Comparison of ENCODE assay signal across 1 cellular context in the genomic region with DNA sequence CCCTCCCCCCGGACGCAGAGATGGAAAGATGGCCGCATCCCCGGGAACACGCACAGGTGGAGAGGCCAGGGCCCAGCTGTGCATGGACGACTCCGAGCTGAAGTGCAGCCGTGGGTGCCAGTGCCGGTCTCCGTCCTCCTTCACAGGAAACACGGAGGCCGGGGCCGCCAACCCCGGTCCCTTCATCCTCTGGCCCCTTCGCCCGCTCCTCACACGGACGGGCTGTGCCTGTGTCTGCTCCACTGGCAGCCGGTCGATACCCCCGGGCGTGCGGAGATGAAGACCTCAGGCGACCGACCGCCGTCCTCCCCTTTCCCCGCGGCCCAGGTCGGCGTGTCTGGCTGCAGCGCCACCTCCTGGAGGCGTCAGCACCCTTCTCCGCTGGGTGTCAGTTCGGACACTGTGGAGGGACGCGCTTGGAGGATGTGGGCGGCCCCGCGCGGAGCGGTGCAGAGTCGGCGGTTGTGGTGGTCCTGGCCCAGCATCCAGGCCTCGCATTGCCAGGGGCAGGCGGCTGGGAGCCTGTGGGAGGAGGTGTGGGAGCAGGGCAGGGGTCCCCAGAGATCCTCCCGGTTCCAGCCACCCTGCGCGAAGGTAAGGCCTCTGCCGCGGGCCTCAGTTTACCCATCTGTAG.
TF ChIP-seq lines count a peak whose summit lies in the region.

No MANE protein-coding gene starts in this region.

TF ChIP-seq in K562, 482 proteins besides CTCF, POLR2A, EP300 and RAD21 (continued from another document and continues in another):
- TF ChIP-seq, protein P1, sequence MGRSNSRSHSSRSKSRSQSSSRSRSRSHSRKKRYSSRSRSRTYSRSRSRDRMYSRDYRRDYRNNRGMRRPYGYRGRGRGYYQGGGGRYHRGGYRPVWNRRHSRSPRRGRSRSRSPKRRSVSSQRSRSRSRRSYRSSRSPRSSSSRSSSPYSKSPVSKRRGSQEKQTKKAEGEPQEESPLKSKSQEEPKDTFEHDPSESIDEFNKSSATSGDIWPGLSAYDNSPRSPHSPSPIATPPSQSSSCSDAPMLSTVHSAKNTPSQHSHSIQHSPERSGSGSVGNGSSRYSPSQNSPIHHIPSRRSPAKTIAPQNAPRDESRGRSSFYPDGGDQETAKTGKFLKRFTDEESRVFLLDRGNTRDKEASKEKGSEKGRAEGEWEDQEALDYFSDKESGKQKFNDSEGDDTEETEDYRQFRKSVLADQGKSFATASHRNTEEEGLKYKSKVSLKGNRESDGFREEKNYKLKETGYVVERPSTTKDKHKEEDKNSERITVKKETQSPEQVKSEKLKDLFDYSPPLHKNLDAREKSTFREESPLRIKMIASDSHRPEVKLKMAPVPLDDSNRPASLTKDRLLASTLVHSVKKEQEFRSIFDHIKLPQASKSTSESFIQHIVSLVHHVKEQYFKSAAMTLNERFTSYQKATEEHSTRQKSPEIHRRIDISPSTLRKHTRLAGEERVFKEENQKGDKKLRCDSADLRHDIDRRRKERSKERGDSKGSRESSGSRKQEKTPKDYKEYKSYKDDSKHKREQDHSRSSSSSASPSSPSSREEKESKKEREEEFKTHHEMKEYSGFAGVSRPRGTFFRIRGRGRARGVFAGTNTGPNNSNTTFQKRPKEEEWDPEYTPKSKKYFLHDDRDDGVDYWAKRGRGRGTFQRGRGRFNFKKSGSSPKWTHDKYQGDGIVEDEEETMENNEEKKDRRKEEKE (IDR thresholded peaks at IDR 0.05; ENCODE audit: borderline replicate concordance in 1 of 2, control insufficient read depth in 1 of 2, low read depth in 2 of 2, low read length in 1 of 2) = no peak
- TF ChIP-seq ZBTB7A (IDR thresholded peaks at IDR 0.05; ENCODE audit: borderline replicate concordance, control insufficient read depth, low read depth, low read length) (peak; percentile 61; the same call in 1 of the 2 replicates), ZNF263 (CRISPR knock-in tag; IDR thresholded peaks at IDR 0.05; ENCODE audit: borderline replicate concordance) (peak; percentile 99), PHF8 (IDR thresholded peaks at IDR 0.05; ENCODE audit: borderline replicate concordance, low read length) (peak; percentile 38; the same call in 1 of the 2 replicates), CREB1 (IDR thresholded peaks at IDR 0.05) (no peak), CREB1 (CRISPR knock-in tag; IDR thresholded peaks at IDR 0.05) (peak; percentile 72; the same call in 1 of the 2 replicates), CXXC5 (CRISPR knock-in tag; IDR thresholded peaks at IDR 0.05) (peak; percentile 58), SAFB (IDR thresholded peaks at IDR 0.05; ENCODE audit: borderline replicate concordance, low read depth, low read length) (peak; percentile 69; the same call in 1 of the 2 replicates), HDAC3 (IDR thresholded peaks at IDR 0.05; ENCODE audit: borderline replicate concordance, partially characterized antibody) (no peak), NFATC3 (IDR thresholded peaks at IDR 0.05) (no peak), CTBP1 (IDR thresholded peaks at IDR 0.05; ENCODE audit: borderline replicate concordance) (0 out of 2 replicates have a peak, but pooled peaks have one; percentile 76), JUND (IDR thresholded peaks at IDR 0.05; ENCODE audit: borderline replicate concordance, low read depth, low read length) (peak; percentile 19; the same call in 1 of the 2 replicates), JUND (tag; IDR thresholded peaks at IDR 0.05; ENCODE audit: borderline replicate concordance, low read depth, low read length) (peak; percentile 13; the same call in 1 of the 3 replicates), MAZ (CRISPR knock-in tag; conservative IDR thresholded peaks at IDR 0.05 in 1 of 2, IDR thresholded peaks at IDR 0.05 in 1 of 2) (peak; percentile 40 to 75; a peak in 3 of 4 replicates), ATF7 (IDR thresholded peaks at IDR 0.05) (peak; percentile 58), TEAD1 (CRISPR knock-in tag; IDR thresholded peaks at IDR 0.05) (peak in 1 of 2 experiments; percentile 40; a peak in 1 of 4 replicates), PHB2 (IDR thresholded peaks at IDR 0.05; ENCODE audit: low read depth) (no peak), FIP1L1 (IDR thresholded peaks at IDR 0.05; ENCODE audit: low read depth, low read length, poor library complexity, severe bottlenecking) (peak; percentile 66), GABPB1 (CRISPR knock-in tag; IDR thresholded peaks at IDR 0.05) (peak; percentile 52; the same call in 1 of the 2 replicates), SUPT5H (IDR thresholded peaks at IDR 0.05) (no peak), BACH1 (tag; IDR thresholded peaks at IDR 0.05) (no peak), XRCC5 (IDR thresholded peaks at IDR 0.05; ENCODE audit: low read depth, low read length) (0 out of 2 replicates have a peak, but pooled peaks have one; percentile 59), RBFOX2 (IDR thresholded peaks at IDR 0.05; ENCODE audit: low read depth, low read length) (peak; percentile 63), POLR2G (IDR thresholded peaks at IDR 0.05; ENCODE audit: low read depth, low read length) (peak; percentile 71), ZFP30 (CRISPR knock-in tag; IDR thresholded peaks at IDR 0.05; ENCODE audit: borderline replicate concordance) (no peak), TBL1XR1 (IDR thresholded peaks at IDR 0.05; ENCODE audit: low read length in 2 of 2) (0 out of 4 replicates have a peak, but pooled peaks of 1 of the 2 experiments have one; percentile 22), NONO (IDR thresholded peaks at IDR 0.05; ENCODE audit: low read depth in 2 of 2, low read length in 1 of 2) (0 out of 4 replicates have a peak, but pooled peaks of 1 of the 2 experiments have one; percentile 32), RHOXF2B (CRISPR knock-in tag; conservative IDR thresholded peaks at IDR 0.05) (no peak), PHF20 (IDR thresholded peaks at IDR 0.05; ENCODE audit: partially characterized antibody) (peak; percentile 11), CC2D1A (IDR thresholded peaks at IDR 0.05) (no peak), STAG1 (CRISPR knock-in tag; IDR thresholded peaks at IDR 0.05; ENCODE audit: borderline replicate concordance) (peak; percentile 54; the same call in 1 of the 2 replicates), ZNF41 (CRISPR knock-in tag; conservative IDR thresholded peaks at IDR 0.05) (no peak), ZFX (CRISPR knock-in tag; IDR thresholded peaks at IDR 0.05) (peak; percentile 67), NUFIP1 (IDR thresholded peaks at IDR 0.05; ENCODE audit: partially characterized antibody) (no peak), POLR2AphosphoS5 (IDR thresholded peaks at IDR 0.05; ENCODE audit: control insufficient read depth, insufficient read depth, low read depth, low read length) (no peak), NELFE (IDR thresholded peaks at IDR 0.05; ENCODE audit: insufficient read depth, insufficient read length) (no peak), BCOR (IDR thresholded peaks at IDR 0.05) (peak; percentile 59), ILF3 (IDR thresholded peaks at IDR 0.05; ENCODE audit: borderline replicate concordance) (no peak), PCBP1 (IDR thresholded peaks at IDR 0.05; ENCODE audit: low read depth, low read length, poor library complexity, severe bottlenecking) (peak; percentile 13)
- TF ChIP-seq, protein P2, sequence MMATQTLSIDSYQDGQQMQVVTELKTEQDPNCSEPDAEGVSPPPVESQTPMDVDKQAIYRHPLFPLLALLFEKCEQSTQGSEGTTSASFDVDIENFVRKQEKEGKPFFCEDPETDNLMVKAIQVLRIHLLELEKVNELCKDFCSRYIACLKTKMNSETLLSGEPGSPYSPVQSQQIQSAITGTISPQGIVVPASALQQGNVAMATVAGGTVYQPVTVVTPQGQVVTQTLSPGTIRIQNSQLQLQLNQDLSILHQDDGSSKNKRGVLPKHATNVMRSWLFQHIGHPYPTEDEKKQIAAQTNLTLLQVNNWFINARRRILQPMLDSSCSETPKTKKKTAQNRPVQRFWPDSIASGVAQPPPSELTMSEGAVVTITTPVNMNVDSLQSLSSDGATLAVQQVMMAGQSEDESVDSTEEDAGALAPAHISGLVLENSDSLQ (IDR thresholded peaks at IDR 0.05) = peak; percentile 56; the same call in 1 of the 2 replicates
- TF ChIP-seq, protein P3, sequence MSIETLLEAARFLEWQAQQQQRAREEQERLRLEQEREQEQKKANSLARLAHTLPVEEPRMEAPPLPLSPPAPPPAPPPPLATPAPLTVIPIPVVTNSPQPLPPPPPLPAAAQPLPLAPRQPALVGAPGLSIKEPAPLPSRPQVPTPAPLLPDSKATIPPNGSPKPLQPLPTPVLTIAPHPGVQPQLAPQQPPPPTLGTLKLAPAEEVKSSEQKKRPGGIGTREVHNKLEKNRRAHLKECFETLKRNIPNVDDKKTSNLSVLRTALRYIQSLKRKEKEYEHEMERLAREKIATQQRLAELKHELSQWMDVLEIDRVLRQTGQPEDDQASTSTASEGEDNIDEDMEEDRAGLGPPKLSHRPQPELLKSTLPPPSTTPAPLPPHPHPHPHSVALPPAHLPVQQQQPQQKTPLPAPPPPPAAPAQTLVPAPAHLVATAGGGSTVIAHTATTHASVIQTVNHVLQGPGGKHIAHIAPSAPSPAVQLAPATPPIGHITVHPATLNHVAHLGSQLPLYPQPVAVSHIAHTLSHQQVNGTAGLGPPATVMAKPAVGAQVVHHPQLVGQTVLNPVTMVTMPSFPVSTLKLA (conservative IDR thresholded peaks at IDR 0.05) = peak; percentile 21 to 49; a peak in 2 of 4 replicates
- TF ChIP-seq, protein P4, sequence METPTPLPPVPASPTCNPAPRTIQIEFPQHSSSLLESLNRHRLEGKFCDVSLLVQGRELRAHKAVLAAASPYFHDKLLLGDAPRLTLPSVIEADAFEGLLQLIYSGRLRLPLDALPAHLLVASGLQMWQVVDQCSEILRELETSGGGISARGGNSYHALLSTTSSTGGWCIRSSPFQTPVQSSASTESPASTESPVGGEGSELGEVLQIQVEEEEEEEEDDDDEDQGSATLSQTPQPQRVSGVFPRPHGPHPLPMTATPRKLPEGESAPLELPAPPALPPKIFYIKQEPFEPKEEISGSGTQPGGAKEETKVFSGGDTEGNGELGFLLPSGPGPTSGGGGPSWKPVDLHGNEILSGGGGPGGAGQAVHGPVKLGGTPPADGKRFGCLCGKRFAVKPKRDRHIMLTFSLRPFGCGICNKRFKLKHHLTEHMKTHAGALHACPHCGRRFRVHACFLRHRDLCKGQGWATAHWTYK (CRISPR knock-in tag; IDR thresholded peaks at IDR 0.05) = 0 out of 2 replicates have a peak, but pooled peaks have one; percentile 39
- TF ChIP-seq, protein P5, sequence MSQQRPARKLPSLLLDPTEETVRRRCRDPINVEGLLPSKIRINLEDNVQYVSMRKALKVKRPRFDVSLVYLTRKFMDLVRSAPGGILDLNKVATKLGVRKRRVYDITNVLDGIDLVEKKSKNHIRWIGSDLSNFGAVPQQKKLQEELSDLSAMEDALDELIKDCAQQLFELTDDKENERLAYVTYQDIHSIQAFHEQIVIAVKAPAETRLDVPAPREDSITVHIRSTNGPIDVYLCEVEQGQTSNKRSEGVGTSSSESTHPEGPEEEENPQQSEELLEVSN (IDR thresholded peaks at IDR 0.05; ENCODE audit: borderline replicate concordance in 1 of 2, extremely low read depth in 1 of 2, insufficient read depth in 1 of 2, insufficient read length in 1 of 2, low read depth in 1 of 2, low read length in 1 of 2, poor library complexity in 1 of 2, severe bottlenecking in 1 of 2) = peak; percentile 21 to 38
- TF ChIP-seq, protein P6, sequence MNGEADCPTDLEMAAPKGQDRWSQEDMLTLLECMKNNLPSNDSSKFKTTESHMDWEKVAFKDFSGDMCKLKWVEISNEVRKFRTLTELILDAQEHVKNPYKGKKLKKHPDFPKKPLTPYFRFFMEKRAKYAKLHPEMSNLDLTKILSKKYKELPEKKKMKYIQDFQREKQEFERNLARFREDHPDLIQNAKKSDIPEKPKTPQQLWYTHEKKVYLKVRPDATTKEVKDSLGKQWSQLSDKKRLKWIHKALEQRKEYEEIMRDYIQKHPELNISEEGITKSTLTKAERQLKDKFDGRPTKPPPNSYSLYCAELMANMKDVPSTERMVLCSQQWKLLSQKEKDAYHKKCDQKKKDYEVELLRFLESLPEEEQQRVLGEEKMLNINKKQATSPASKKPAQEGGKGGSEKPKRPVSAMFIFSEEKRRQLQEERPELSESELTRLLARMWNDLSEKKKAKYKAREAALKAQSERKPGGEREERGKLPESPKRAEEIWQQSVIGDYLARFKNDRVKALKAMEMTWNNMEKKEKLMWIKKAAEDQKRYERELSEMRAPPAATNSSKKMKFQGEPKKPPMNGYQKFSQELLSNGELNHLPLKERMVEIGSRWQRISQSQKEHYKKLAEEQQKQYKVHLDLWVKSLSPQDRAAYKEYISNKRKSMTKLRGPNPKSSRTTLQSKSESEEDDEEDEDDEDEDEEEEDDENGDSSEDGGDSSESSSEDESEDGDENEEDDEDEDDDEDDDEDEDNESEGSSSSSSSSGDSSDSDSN (IDR thresholded peaks at IDR 0.05; ENCODE audit: borderline replicate concordance in 1 of 2, low read depth in 2 of 2, low read length in 2 of 2) = peak in 1 of 2 experiments; percentile 82; a peak in 2 of 4 replicates
- TF ChIP-seq, protein P7, sequence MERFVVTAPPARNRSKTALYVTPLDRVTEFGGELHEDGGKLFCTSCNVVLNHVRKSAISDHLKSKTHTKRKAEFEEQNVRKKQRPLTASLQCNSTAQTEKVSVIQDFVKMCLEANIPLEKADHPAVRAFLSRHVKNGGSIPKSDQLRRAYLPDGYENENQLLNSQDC (CRISPR knock-in tag; IDR thresholded peaks at IDR 0.05) = no peak
- TF ChIP-seq, protein P8, sequence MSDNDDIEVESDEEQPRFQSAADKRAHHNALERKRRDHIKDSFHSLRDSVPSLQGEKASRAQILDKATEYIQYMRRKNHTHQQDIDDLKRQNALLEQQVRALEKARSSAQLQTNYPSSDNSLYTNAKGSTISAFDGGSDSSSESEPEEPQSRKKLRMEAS (CRISPR knock-in tag; IDR thresholded peaks at IDR 0.05) = peak; percentile 63
- TF ChIP-seq, protein P9, sequence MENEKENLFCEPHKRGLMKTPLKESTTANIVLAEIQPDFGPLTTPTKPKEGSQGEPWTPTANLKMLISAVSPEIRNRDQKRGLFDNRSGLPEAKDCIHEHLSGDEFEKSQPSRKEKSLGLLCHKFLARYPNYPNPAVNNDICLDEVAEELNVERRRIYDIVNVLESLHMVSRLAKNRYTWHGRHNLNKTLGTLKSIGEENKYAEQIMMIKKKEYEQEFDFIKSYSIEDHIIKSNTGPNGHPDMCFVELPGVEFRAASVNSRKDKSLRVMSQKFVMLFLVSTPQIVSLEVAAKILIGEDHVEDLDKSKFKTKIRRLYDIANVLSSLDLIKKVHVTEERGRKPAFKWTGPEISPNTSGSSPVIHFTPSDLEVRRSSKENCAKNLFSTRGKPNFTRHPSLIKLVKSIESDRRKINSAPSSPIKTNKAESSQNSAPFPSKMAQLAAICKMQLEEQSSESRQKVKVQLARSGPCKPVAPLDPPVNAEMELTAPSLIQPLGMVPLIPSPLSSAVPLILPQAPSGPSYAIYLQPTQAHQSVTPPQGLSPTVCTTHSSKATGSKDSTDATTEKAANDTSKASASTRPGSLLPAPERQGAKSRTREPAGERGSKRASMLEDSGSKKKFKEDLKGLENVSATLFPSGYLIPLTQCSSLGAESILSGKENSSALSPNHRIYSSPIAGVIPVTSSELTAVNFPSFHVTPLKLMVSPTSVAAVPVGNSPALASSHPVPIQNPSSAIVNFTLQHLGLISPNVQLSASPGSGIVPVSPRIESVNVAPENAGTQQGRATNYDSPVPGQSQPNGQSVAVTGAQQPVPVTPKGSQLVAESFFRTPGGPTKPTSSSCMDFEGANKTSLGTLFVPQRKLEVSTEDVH (IDR thresholded peaks at IDR 0.05; ENCODE audit: low read depth, partially characterized antibody) = no peak
